1 cellular context compared by ENCODE assay signal in genomic region chr6:100514603-100515002, GRCh38.
TF ChIP-seq lines count a peak whose summit lies in the region.

No MANE protein-coding gene starts in this region.

TF ChIP-seq in SK-N-SH treated with all-trans-retinoic acid at 6 μM for 48 hours, 23 proteins besides CTCF, POLR2A, EP300 and RAD21 (continued from another document):
- TF ChIP-seq, protein P1, sequence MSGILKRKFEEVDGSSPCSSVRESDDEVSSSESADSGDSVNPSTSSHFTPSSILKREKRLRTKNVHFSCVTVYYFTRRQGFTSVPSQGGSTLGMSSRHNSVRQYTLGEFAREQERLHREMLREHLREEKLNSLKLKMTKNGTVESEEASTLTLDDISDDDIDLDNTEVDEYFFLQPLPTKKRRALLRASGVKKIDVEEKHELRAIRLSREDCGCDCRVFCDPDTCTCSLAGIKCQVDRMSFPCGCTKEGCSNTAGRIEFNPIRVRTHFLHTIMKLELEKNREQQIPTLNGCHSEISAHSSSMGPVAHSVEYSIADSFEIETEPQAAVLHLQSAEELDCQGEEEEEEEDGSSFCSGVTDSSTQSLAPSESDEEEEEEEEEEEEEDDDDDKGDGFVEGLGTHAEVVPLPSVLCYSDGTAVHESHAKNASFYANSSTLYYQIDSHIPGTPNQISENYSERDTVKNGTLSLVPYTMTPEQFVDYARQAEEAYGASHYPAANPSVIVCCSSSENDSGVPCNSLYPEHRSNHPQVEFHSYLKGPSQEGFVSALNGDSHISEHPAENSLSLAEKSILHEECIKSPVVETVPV (CRISPR knock-in tag; IDR thresholded peaks at IDR 0.05), result no peak
- TF ChIP-seq GLIS3 (CRISPR knock-in tag; IDR thresholded peaks at IDR 0.05), result no peak
